15 cellular contexts compared by ENCODE assay signal in the genomic region with DNA sequence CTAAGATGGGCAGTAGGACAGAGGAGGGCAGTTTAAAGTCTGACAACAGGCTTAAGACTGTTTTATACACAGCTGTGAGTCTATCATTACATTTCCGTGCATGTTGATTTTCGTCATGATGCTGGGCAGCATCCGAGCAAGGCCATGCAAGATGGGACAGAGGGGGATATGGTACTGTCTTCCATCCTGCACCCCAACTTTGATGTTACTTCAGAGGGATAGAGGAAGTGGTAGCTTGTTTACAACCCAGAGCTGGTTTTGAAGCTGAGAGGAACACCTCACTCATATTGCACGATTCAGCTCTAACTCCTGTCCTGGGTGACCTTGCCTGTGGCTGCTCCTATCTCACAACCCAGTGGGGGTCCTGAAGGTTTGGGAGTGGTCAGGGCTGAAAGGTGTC. TPM values are rescaled to one million over a fixed set of nuclear protein-coding genes. Genes with fewer than 3 reads are reported as not detected.
DNase-seq lines count a peak whose midpoint lies in the region; ATAC-seq and TF ChIP-seq lines count a peak whose summit lies in the region.
"Had no signal": no experiment of that assay in that cellular context is flagged by ENCODE, and none has a peak within 500 bp of the region (broad histone marks: within the 10 kb centered on the region; RNA-seq: fewer than 3 reads in every experiment).

No MANE protein-coding gene starts in this region.

- no peaks in the 10 kb centered on the region for H3K27me3 Mint-ChIP-seq in activated naive CD4-positive, alpha-beta T cell treated with anti-CD3 and anti-CD28 coated beads, Interleukin-2, amount 50 U/mL, for 24 hours
- no peaks in the 10 kb centered on the region for H3K27me3 Mint-ChIP-seq in T-helper 17 cell
- no peaks in the 10 kb centered on the region for H3K27me3 Mint-ChIP-seq in effector memory CD8-positive, alpha-beta T cell

- peak overlapping the region; percentile 40 for H3K27ac ChIP-seq in upper lobe of right lung

- H3K27ac Mint-ChIP-seq in activated naive CD4-positive, alpha-beta T cell treated with anti-CD3 and anti-CD28 coated beads, Interleukin-2, amount 50 U/mL, for 24 hours: peak overlapping the region; percentile 95
- H3K27ac Mint-ChIP-seq in T-helper 17 cell: peak overlapping the region; percentile 96
- peak overlapping the region; percentile 86 to 88 for H3K27ac Mint-ChIP-seq in effector memory CD8-positive, alpha-beta T cell

- no peaks in the 10 kb centered on the region for H3K9me3 Mint-ChIP-seq in activated naive CD4-positive, alpha-beta T cell treated with anti-CD3 and anti-CD28 coated beads, Interleukin-2, amount 50 U/mL, for 24 hours
- H3K9me3 Mint-ChIP-seq in effector memory CD8-positive, alpha-beta T cell: no peaks in the 10 kb centered on the region

- peaks cover 89% of the 10 kb centered on the region for H3K4me1 Mint-ChIP-seq in activated naive CD4-positive, alpha-beta T cell treated with anti-CD3 and anti-CD28 coated beads, Interleukin-2, amount 50 U/mL, for 24 hours
- peaks cover 71% of the 10 kb centered on the region for H3K4me1 Mint-ChIP-seq in T-helper 17 cell
- H3K4me1 Mint-ChIP-seq in effector memory CD8-positive, alpha-beta T cell (ENCODE audit: low read depth in 2 of 2): peaks cover 41 to 63% of the 10 kb centered on the region in 2 donors

- intact Hi-C loops in upper lobe of right lung (cut with DNase I) (loop anchor here (5.0 kb wide), 1 partner anchor 127 kb away; no protein-coding TSS in a partner anchor), cardiac septum (cut with DNase I) (no loop called here)

- TF ChIP-seq CTCF in upper lobe of right lung (IDR thresholded peaks at IDR 0.05): no peak

- no peak overlapping the region for H3K4me3 ChIP-seq in upper lobe of right lung
- H3K4me3 ChIP-seq in HAP-1: no peak overlapping the region

- H3K27me3 ChIP-seq in upper lobe of right lung (no peaks in the 10 kb centered on the region), HAP-1 (ENCODE audit: low read depth) (no peaks in the 10 kb centered on the region)

- in situ Hi-C loops in HAP-1 (cut with MboI; ENCODE audit: low sequenced_read_pairs): no loop called here

- no peak for DNase-seq in activated naive CD4-positive, alpha-beta T cell (lab: John Stamatoyannopoulos, UW)
- DNase-seq in T-helper 17 cell: no peak
- DNase-seq in effector memory CD8-positive, alpha-beta T cell: no peak
- no peak for DNase-seq in upper lobe of right lung
- no peak for DNase-seq in cardiac septum (ENCODE audit: low spot score)
- DNase-seq in HAP-1 (ENCODE audit: low spot score in 2 of 2): no peak
- DNase-seq: aorta, DMS79 treated with DMSO at 0.1 percent for 48 hours, midbrain, NCI-H1092 treated with DMSO at 0.1 percent for 48 hours, NCI-H345, OCI-M1 had no signal

- H3K36me3 ChIP-seq in upper lobe of right lung (no peaks in the 10 kb centered on the region), HAP-1 (replicated peaks) (no peaks in the 10 kb centered on the region)

- ATAC-seq in T-helper 17 cell: no peak
- no peak for ATAC-seq in effector memory CD8-positive, alpha-beta T cell (replicated peaks)
- no peak for ATAC-seq in upper lobe of right lung
- ATAC-seq in HG03439 (IDR thresholded peaks at IDR 0.05; ENCODE audit: unreplicated experiment): no peak
- ATAC-seq: HCT116 had no signal

- H3K9me3 ChIP-seq in T-helper 17 cell (ENCODE audit: control insufficient read depth, low read length, poor library complexity, severe bottlenecking) (no peaks in the 10 kb centered on the region), upper lobe of right lung (no peaks in the 10 kb centered on the region), HAP-1 (no peaks in the 10 kb centered on the region)

- peaks cover 13% of the 10 kb centered on the region for H3K4me1 ChIP-seq in upper lobe of right lung
- peaks cover 16% of the 10 kb centered on the region for H3K4me1 ChIP-seq in HAP-1

- peaks cover 9% of the 10 kb centered on the region for H3K36me3 Mint-ChIP-seq in activated naive CD4-positive, alpha-beta T cell treated with anti-CD3 and anti-CD28 coated beads, Interleukin-2, amount 50 U/mL, for 24 hours
- peaks cover 21% of the 10 kb centered on the region for H3K36me3 Mint-ChIP-seq in T-helper 17 cell (ENCODE audit: low read depth)
- peaks cover 20% of the 10 kb centered on the region for H3K36me3 Mint-ChIP-seq in effector memory CD8-positive, alpha-beta T cell (ENCODE audit: insufficient read depth)

- H3K4me3 Mint-ChIP-seq in activated naive CD4-positive, alpha-beta T cell treated with anti-CD3 and anti-CD28 coated beads, Interleukin-2, amount 50 U/mL, for 24 hours: peak overlapping the region; percentile 88
- peak overlapping the region; percentile 65 for H3K4me3 Mint-ChIP-seq in T-helper 17 cell
- H3K4me3 Mint-ChIP-seq in effector memory CD8-positive, alpha-beta T cell: peak overlapping the region; percentile 62 to 97

RNA-seq across cellular contexts. Expression of a gene that starts 3.0 kb away (rescaled TPM):
- total RNA-seq in T-helper 17 cell (100 to 1,000 TPM; 273 to 331 TPM), upper lobe of right lung (48.3 TPM), cardiac septum (8.0 TPM)
